In the genomic region with DNA sequence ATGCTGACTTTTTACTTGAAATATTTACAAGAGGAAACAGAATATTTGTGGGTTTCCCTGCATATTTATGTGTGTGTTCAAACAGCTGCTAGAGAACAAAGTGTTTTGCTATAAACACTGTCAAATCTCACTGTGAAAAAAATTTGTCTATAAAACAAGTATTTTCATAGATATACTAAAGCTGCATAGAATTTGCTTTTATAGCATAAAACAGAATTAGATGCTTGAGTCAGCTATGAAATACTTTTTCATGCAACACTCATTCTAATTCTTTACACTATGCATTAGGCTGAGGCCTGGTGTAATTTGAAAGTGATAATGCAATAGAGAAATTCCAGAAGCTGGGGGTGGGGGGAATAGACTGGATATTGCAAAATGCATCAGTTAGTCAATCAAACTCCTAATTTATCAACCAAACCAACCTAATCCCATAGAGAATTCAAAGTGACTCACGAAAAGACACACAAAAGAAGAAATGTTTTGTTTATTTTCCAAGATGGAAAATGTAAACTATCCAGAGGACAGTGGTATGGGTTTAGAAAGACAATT, we compare ENCODE assay signal across 17 cellular contexts.
DNase-seq lines count a peak whose midpoint lies in the region; ATAC-seq and TF ChIP-seq lines count a peak whose summit lies in the region.
"Had no signal": no experiment of that assay in that cellular context is flagged by ENCODE, and none has a peak within 500 bp of the region (broad histone marks: within the 10 kb centered on the region; RNA-seq: fewer than 3 reads in every experiment).

No MANE protein-coding gene starts in this region.

- no peak for TF ChIP-seq POLR2A in breast epithelium (IDR thresholded peaks at IDR 0.05)

- intact Hi-C loops in MCF 10A (cut with micrococcal nuclease) = no loop called here
- intact Hi-C loops in breast epithelium (cut with DNase I; ENCODE audit: low total_unique reads) = no loop called here

- no peaks in the 10 kb centered on the region for H3K4me1 ChIP-seq in breast epithelium
- H3K4me1 ChIP-seq: spleen, stomach had no signal

- no peaks in the 10 kb centered on the region for H3K4me1 Mint-ChIP-seq in MCF 10A (ENCODE audit: insufficient read depth, unreplicated experiment)

- H3K27me3 Mint-ChIP-seq in MCF 10A (ENCODE audit: insufficient read depth, unreplicated experiment) = peaks cover 77% of the 10 kb centered on the region

- CTCF ChIA-PET in MCF 10A (lab: Yijun Ruan, JAX) = no interaction called here

- peak overlapping the region in 1 of 2 donors; percentile 38 for H3K27ac ChIP-seq in breast epithelium
- H3K27ac ChIP-seq: 22Rv1, spleen had no signal

- no peaks in the 10 kb centered on the region for H3K9me3 ChIP-seq in breast epithelium
- H3K9me3 ChIP-seq: spleen, stomach had no signal

- BruUV-seq in MCF 10A (replicated peaks; lab: Mats Ljungman, UMichigan) = no TSS peak

- H3K27ac Mint-ChIP-seq in MCF 10A (ENCODE audit: low read depth, unreplicated experiment) = no peak overlapping the region

- POLR2A ChIA-PET in MCF 10A (lab: Yijun Ruan, JAX) = no interaction called here

- DNase-seq in MCF 10A (ENCODE audit: unreplicated experiment) (peak; percentile 36), breast epithelium (ENCODE audit: low spot score in 2 of 2) (no peak), astrocyte of the cerebellum (ENCODE audit: low read depth) (peak; percentile 33), fibroblast of the conjunctiva (ENCODE audit: low read depth) (peak; percentile 36), KBM-7 (no peak), NCI-H446 treated with DMSO at 0.1 percent for 48 hours (lab: John Stamatoyannopoulos, UW) (no peak)
- DNase-seq in activated CD8-positive, alpha-beta memory T cell treated with anti-CD3 and anti-CD28 coated beads, Interleukin-2, amount 50 U/mL, for 48 hours = no peak
- DNase-seq: activated CD8-positive, alpha-beta memory T cell treated with anti-CD3 and anti-CD28 coated beads for 24 hours; anterior cingulate cortex; NCI-H187; NCI-H510A treated with DMSO at 0.1 percent for 48 hours; occipital lobe; spleen; stomach had no signal

- no peak overlapping the region for H3K4me3 Mint-ChIP-seq in MCF 10A (ENCODE audit: unreplicated experiment)

- H3K36me3 Mint-ChIP-seq in MCF 10A (ENCODE audit: insufficient read depth, unreplicated experiment) = no peaks in the 10 kb centered on the region

- H3K27me3 ChIP-seq in breast epithelium = no peaks in the 10 kb centered on the region
- H3K27me3 ChIP-seq: spleen, stomach had no signal

- ATAC-seq in HG03045 (IDR thresholded peaks at IDR 0.05; ENCODE audit: unreplicated experiment) = no peak
- ATAC-seq: SK-N-SH treated with all-trans-retinoic acid at 6 μM for 48 hours had no signal

- H3K9me3 Mint-ChIP-seq in MCF 10A (ENCODE audit: unreplicated experiment) = no peaks in the 10 kb centered on the region

- TF ChIP-seq CTCF in MCF 10A (IDR thresholded peaks at IDR 0.05; ENCODE audit: unreplicated experiment) (no peak), breast epithelium (IDR thresholded peaks at IDR 0.05) (no peak), astrocyte of the cerebellum (IDR thresholded peaks at IDR 0.05; ENCODE audit: low read depth, low read length, missing control alignments) (no peak)

- H3K4me3 ChIP-seq in breast epithelium (no peak overlapping the region), astrocyte of the cerebellum (ENCODE audit: low read depth, low read length) (no peak overlapping the region)
- H3K4me3 ChIP-seq: spleen, stomach had no signal

- in situ Hi-C loops in astrocyte of the cerebellum (cut with HindIII; ENCODE audit: low sequenced_read_pairs) = no loop called here
- in situ Hi-C loops in KBM-7 (cut with MboI; ENCODE audit: low pct_unique_long_range_greater_than_20kb, low sequenced_read_pairs) = no loop called here

- H3K36me3 ChIP-seq in breast epithelium = no peaks in the 10 kb centered on the region
- H3K36me3 ChIP-seq: spleen, stomach had no signal

Comparison
In these comparisons a context has a peak if more than half of its experiments do, and no peak if none do; other contexts are left out.
1. DNase-seq: peak in MCF 10A (single experiment), astrocyte of the cerebellum (single experiment) and fibroblast of the conjunctiva (single experiment); none in breast epithelium (0 of 2), activated CD8-positive, alpha-beta memory T cell treated with anti-CD3 and anti-CD28 coated beads, Interleukin-2, amount 50 U/mL, for 48 hours (single experiment), KBM-7 (single experiment) and NCI-H446 treated with DMSO at 0.1 percent for 48 hours (single experiment).